In genomic region chr15:94100814-94101213, GRCh38 we compare ENCODE assay signal across 27 cellular contexts.
"Had no signal": no experiment of that assay in that cellular context is flagged by ENCODE, and none has a peak within 500 bp of the region (broad histone marks: within the 10 kb centered on the region; RNA-seq: fewer than 3 reads in every experiment).

No MANE protein-coding gene starts in this region.

- H3K27me3 ChIP-seq: brain microvascular endothelial cell, ovary, thyroid gland had no signal

- ATAC-seq: activated T-cell treated with anti-CD3 and anti-CD28 coated beads, Interleukin-2, amount 50 U/mL, for 4 hours; activated T-helper 17 cell treated with anti-CD3 and anti-CD28 coated beads, Interleukin-2, amount 50 U/mL, for 72 hours; esophagus mucosa; naive thymus-derived CD4-positive, alpha-beta T cell; stimulated activated effector memory CD8-positive, alpha-beta T cell treated with anti-CD3 and anti-CD28 coated beads, Interleukin-12 subunit alpha, Interleukin-12 subunit beta, amount 100 ng/mL, for 72 hours; upper lobe of right lung had no signal

- H3K4me3 ChIP-seq: left ventricle myocardium inferior, ovary, thyroid gland, upper lobe of right lung had no signal

- H3K9me3 Mint-ChIP-seq: activated T-cell treated with anti-CD3 and anti-CD28 coated beads, Interleukin-2, amount 50 U/mL, for 4 hours; activated T-helper 17 cell treated with anti-CD3 and anti-CD28 coated beads, Interleukin-2, amount 50 U/mL, for 72 hours; stimulated activated naive CD8-positive, alpha-beta T cell treated with anti-CD3 and anti-CD28 coated beads, Interleukin-15, Interleukin-2, amounts not matched to agents 100 ng/mL and 50 ng/mL, for 24 hours; T-helper 2 cell treated with Interferon-gamma antibody and Interleukin-4, amounts not matched to agents 5 μg/mL and 100 μg/mL, for 36 hours had no signal

- H3K36me3 Mint-ChIP-seq: stimulated activated effector memory CD8-positive, alpha-beta T cell treated with anti-CD3 and anti-CD28 coated beads, Interleukin-12 subunit alpha, Interleukin-12 subunit beta, amount 100 ng/mL, for 72 hours had no signal

- H3K4me1 Mint-ChIP-seq: activated T-helper 17 cell treated with anti-CD3 and anti-CD28 coated beads, Interleukin-2, amount 50 U/mL, for 72 hours; naive thymus-derived CD4-positive, alpha-beta T cell; stimulated activated effector memory CD8-positive, alpha-beta T cell treated with anti-CD3 and anti-CD28 coated beads, Interleukin-12 subunit alpha, Interleukin-12 subunit beta, amount 100 ng/mL, for 72 hours had no signal

- H3K36me3 ChIP-seq: brain microvascular endothelial cell, left ventricle myocardium inferior, ovary, thyroid gland, upper lobe of right lung had no signal

- H3K4me1 ChIP-seq: left ventricle myocardium inferior, thyroid gland, upper lobe of right lung had no signal

- H3K4me3 Mint-ChIP-seq: activated T-cell treated with anti-CD3 and anti-CD28 coated beads, Interleukin-2, amount 50 U/mL, for 4 hours; activated T-helper 17 cell treated with anti-CD3 and anti-CD28 coated beads, Interleukin-2, amount 50 U/mL, for 72 hours; naive thymus-derived CD4-positive, alpha-beta T cell; stimulated activated effector memory CD8-positive, alpha-beta T cell treated with anti-CD3 and anti-CD28 coated beads, Interleukin-12 subunit alpha, Interleukin-12 subunit beta, amount 100 ng/mL, for 72 hours; stimulated activated naive CD8-positive, alpha-beta T cell treated with anti-CD3 and anti-CD28 coated beads, Interleukin-15, Interleukin-2, amounts not matched to agents 100 ng/mL and 50 ng/mL, for 24 hours; T-helper 2 cell treated with Interferon-gamma antibody and Interleukin-4, amounts not matched to agents 5 μg/mL and 100 μg/mL, for 36 hours had no signal

- H3K27ac ChIP-seq: brain microvascular endothelial cell, left ventricle myocardium inferior, ovary, thyroid gland, upper lobe of right lung, VCaP had no signal

- DNase-seq: activated CD4-positive, alpha-beta T cell treated with anti-CD3 and anti-CD28 coated beads for 4 hours; activated CD4-positive, alpha-beta T cell treated with anti-CD3 and anti-CD28 coated beads, Interleukin-2, amount 50 U/mL, for 48 hours; activated CD8-positive, alpha-beta memory T cell treated with anti-CD3 and anti-CD28 coated beads, Interleukin-2, amount 50 U/mL, for 48 hours; activated gamma-delta T cell treated with Interleukin-2 at 50 U/mL for 16 hours; activated naive CD4-positive, alpha-beta T cell treated with anti-CD3 and anti-CD28 coated beads, Interleukin-2, amount 50 U/mL, for 16 hours; activated T-cell treated with anti-CD3 and anti-CD28 coated beads, Interleukin-2, amount 50 U/mL, for 4 hours; amniotic stem cell; brain microvascular endothelial cell; caudate nucleus; cortex of kidney; foreskin melanocyte; left ventricle myocardium inferior; naive thymus-derived CD4-positive, alpha-beta T cell; ovary; retina; small intestine; stimulated activated CD4-positive, alpha-beta T cell treated with anti-CD3 and anti-CD28 coated beads, Interleukin-4, amount 100 ng/mL, for 24 hours; T-helper 1 cell; thyroid gland; upper lobe of right lung had no signal

- H3K9me3 ChIP-seq: left ventricle myocardium inferior, ovary, thyroid gland, upper lobe of right lung had no signal

- H3K27ac Mint-ChIP-seq: activated T-helper 17 cell treated with anti-CD3 and anti-CD28 coated beads, Interleukin-2, amount 50 U/mL, for 72 hours; naive thymus-derived CD4-positive, alpha-beta T cell; progenitor cell of endocrine pancreas; stimulated activated effector memory CD8-positive, alpha-beta T cell treated with anti-CD3 and anti-CD28 coated beads, Interleukin-12 subunit alpha, Interleukin-12 subunit beta, amount 100 ng/mL, for 72 hours; stimulated activated naive CD8-positive, alpha-beta T cell treated with anti-CD3 and anti-CD28 coated beads, Interleukin-15, Interleukin-2, amounts not matched to agents 100 ng/mL and 50 ng/mL, for 24 hours; T-helper 2 cell treated with Interferon-gamma antibody and Interleukin-4, amounts not matched to agents 5 μg/mL and 100 μg/mL, for 36 hours had no signal
